ENCODE assay signal across 19 cellular contexts in genomic region chr7:36638586-36639265, GRCh38.
DNase-seq lines count a peak whose midpoint lies in the region; ATAC-seq and TF ChIP-seq lines count a peak whose summit lies in the region.
"Had no signal": no experiment of that assay in that cellular context is flagged by ENCODE, and none has a peak within 500 bp of the region (broad histone marks: within the 10 kb centered on the region; RNA-seq: fewer than 3 reads in every experiment).

No MANE protein-coding gene starts in this region.

- ATAC-seq in Panc1 (peak; percentile 28; the same call in 1 of the 2 replicates), GM21360 (IDR thresholded peaks at IDR 0.05; ENCODE audit: unreplicated experiment) (no peak), HG03139 (IDR thresholded peaks at IDR 0.05; ENCODE audit: unreplicated experiment) (no peak)
- ATAC-seq: HepG2, left lung, WTC11 had no signal

- TF ChIP-seq CTCF in Panc1 (IDR thresholded peaks at IDR 0.05) (no peak), epithelial cell of esophagus (IDR thresholded peaks at IDR 0.05; ENCODE audit: insufficient read depth, low read depth, low read length, missing control alignments) (no peak)

- DNase-seq in NCI-H524 (lab: John Stamatoyannopoulos, UW) (peak; percentile 7 to 51), NCI-H524 treated with DMSO at 0.1 percent for 48 hours (lab: John Stamatoyannopoulos, UW) (no peak), Panc1 (ENCODE audit: low read depth, low spot score) (no peak), epithelial cell of esophagus (ENCODE audit: low read depth) (peak; percentile 12), nucleus accumbens (lab: John Stamatoyannopoulos, UW) (no peak)
- DNase-seq: amygdala, C1 segment of cervical spinal cord, caudate nucleus, left lung, NCI-H1694, retina, SHP77 treated with DMSO at 0.1 percent for 48 hours had no signal

- BruUV-seq in Panc1 (replicated peaks; lab: Mats Ljungman, UMichigan): no TSS peak

- peak overlapping the region; percentile 74 for H3K4me2 ChIP-seq in BLaER1

- H3K4me1 ChIP-seq in BLaER1 (peaks cover 63% of the 10 kb centered on the region), Panc1 (ENCODE audit: control insufficient read depth, insufficient read depth, low read length) (no peaks in the 10 kb centered on the region)
- H3K4me1 ChIP-seq: esophagus muscularis mucosa, left lung had no signal

- H3K9me3 ChIP-seq in BLaER1 (no peaks in the 10 kb centered on the region), Panc1 (ENCODE audit: control insufficient read depth, insufficient read depth, low read depth, low read length) (no peaks in the 10 kb centered on the region)
- H3K9me3 ChIP-seq: esophagus muscularis mucosa, left lung, thoracic aorta had no signal

- in situ Hi-C loops in Panc1 (cut with HindIII; ENCODE audit: low pct_unique_long_range_greater_than_20kb, low sequenced_read_pairs): no loop called here

- H3K9ac ChIP-seq in BLaER1: no peak overlapping the region; the same call in 1 of the 2 replicates

- intact Hi-C loops in Panc1 (cut with micrococcal nuclease; ENCODE audit: unreplicated experiment): no loop called here

- CTCF ChIA-PET in Panc1 (lab: Charles Lee): interaction anchor here (0.6 kb wide), 2 partner anchors 560 to 579 kb away, joined by 4 to 9 read pairs; no protein-coding TSS in a partner anchor

- H4K20me1 ChIP-seq in BLaER1: no peaks in the 10 kb centered on the region

- H3K27ac ChIP-seq in BLaER1 (no peak overlapping the region; the same call in 1 of the 2 replicates), Panc1 (ENCODE audit: low read length) (no peak overlapping the region; the same call in 1 of the 2 replicates)
- H3K27ac ChIP-seq: esophagus muscularis mucosa, left lung, thoracic aorta had no signal

- POLR2A ChIA-PET in Panc1 (lab: Charles Lee): interaction anchor here (0.6 kb wide), 1 partner anchor 154 kb away, joined by 3 read pairs; no protein-coding TSS in a partner anchor

- H3K27me3 ChIP-seq in BLaER1: no peaks in the 10 kb centered on the region
- H3K27me3 ChIP-seq in Panc1 (ENCODE audit: control insufficient read depth, insufficient read depth, low read length): no peaks in the 10 kb centered on the region
- H3K27me3 ChIP-seq: left lung had no signal

- H3K36me3 ChIP-seq in BLaER1 (no peaks in the 10 kb centered on the region), Panc1 (ENCODE audit: control insufficient read depth, insufficient read depth, low read length) (no peaks in the 10 kb centered on the region)
- H3K36me3 ChIP-seq: esophagus muscularis mucosa, thoracic aorta had no signal

- H3K4me3 ChIP-seq in BLaER1: no peak overlapping the region
- H3K4me3 ChIP-seq in Panc1 (ENCODE audit: low read depth in 2 of 2, low read length in 2 of 2): no peak overlapping the region
- H3K4me3 ChIP-seq in epithelial cell of esophagus (ENCODE audit: low read length): no peak overlapping the region
- H3K4me3 ChIP-seq: esophagus muscularis mucosa, left lung, thoracic aorta had no signal

Comparison
In these comparisons a context has a peak if more than half of its experiments do, and no peak if none do; other contexts are left out.
1. DNase-seq: peak in NCI-H524 (2 of 2) and epithelial cell of esophagus (single experiment); none in NCI-H524 treated with DMSO at 0.1 percent for 48 hours (single experiment), Panc1 (single experiment) and nucleus accumbens (0 of 56).